In genomic region chr1:1255078-1255477, GRCh38 we compare ENCODE assay signal across 19 cellular contexts.
"Had no signal": no experiment of that assay in that cellular context is flagged by ENCODE, and none has a peak within 500 bp of the region (broad histone marks: within the 10 kb centered on the region; RNA-seq: fewer than 3 reads in every experiment).

No MANE protein-coding gene starts in this region.

- H3K4me1 ChIP-seq: gastrocnemius medialis, left lung had no signal

- DNase-seq: activated CD4-positive, alpha-beta memory T cell treated with anti-CD3 and anti-CD28 coated beads, Interleukin-2, amount 10 ng/mL, durations not matched to agents 7 days and 5 days; activated CD4-positive, alpha-beta T cell treated with anti-CD3 and anti-CD28 coated beads for 48 hours; activated CD4-positive, CD25-positive, alpha-beta regulatory T cell; activated naive CD4-positive, alpha-beta T cell treated with anti-CD3 and anti-CD28 coated beads for 36 hours; activated T-cell treated with anti-CD3 and anti-CD28 coated beads, Interleukin-2, amount 50 U/mL, for 1 hour; anterior cingulate cortex; brain microvascular endothelial cell; cortex of kidney; gastrocnemius medialis; left lung; nephron progenitor cell; nucleus accumbens; stimulated activated CD4-positive, alpha-beta T cell treated with anti-CD3 and anti-CD28 coated beads, Interleukin-4, amount 100 ng/mL, for 1 hour; stimulated activated naive CD8-positive, alpha-beta T cell treated with anti-CD3 and anti-CD28 coated beads, Interleukin-15, amount 100 ng/mL, for 72 hours; T-helper 9 cell; trophoblast cell had no signal

- H3K9me3 ChIP-seq: gastrocnemius medialis, heart left ventricle, left lung had no signal

- H3K4me2 ChIP-seq: smooth muscle cell had no signal

- H3K4me3 ChIP-seq: gastrocnemius medialis, heart left ventricle, left lung, smooth muscle cell had no signal

- H3K27ac ChIP-seq: brain microvascular endothelial cell, gastrocnemius medialis, heart left ventricle, left lung had no signal

- FAIRE-seq: endometrium had no signal

- H3K27me3 ChIP-seq: brain microvascular endothelial cell, gastrocnemius medialis, heart left ventricle, left lung had no signal

- ATAC-seq: gastrocnemius medialis; heart left ventricle; left lung; stimulated activated naive CD8-positive, alpha-beta T cell treated with anti-CD3 and anti-CD28 coated beads, Interleukin-15, amount 100 ng/mL, for 72 hours had no signal
